In the genomic region with DNA sequence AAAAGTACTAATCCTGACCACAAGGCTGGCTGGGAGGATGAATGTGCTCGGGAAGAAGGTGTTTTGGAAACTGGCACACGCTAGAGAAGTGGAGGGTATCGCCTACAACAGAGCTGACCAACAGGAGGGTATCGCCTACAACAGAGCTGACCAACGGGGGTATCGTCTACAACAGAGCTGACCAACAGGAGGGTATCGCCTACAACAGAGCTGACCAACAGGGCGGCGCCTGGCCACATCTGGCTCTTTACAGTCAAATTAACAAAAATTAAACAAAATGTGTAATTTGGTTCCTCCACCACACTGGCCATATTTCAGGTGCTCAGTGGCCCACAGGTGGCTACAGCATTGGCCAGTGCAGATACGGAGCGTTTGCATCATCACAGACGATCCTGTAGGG, we compare ENCODE assay signal across 1 cellular context.
TF ChIP-seq lines count a peak whose summit lies in the region.

No MANE protein-coding gene starts in this region.

TF ChIP-seq in H1, 55 proteins besides CTCF, POLR2A, EP300 and RAD21:
- TF ChIP-seq, protein P1, sequence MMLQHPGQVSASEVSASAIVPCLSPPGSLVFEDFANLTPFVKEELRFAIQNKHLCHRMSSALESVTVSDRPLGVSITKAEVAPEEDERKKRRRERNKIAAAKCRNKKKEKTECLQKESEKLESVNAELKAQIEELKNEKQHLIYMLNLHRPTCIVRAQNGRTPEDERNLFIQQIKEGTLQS (IDR thresholded peaks at IDR 0.05; ENCODE audit: insufficient read depth, low read depth, low read length): no peak
- TF ChIP-seq KDM5A (IDR thresholded peaks at IDR 0.05; ENCODE audit: low read length) (no peak), PHF8 (conservative IDR thresholded peaks at IDR 0.05; ENCODE audit: low read depth, low read length) (no peak), POU5F1 (IDR thresholded peaks at IDR 0.05; ENCODE audit: low read depth, low read length) (no peak), FOSL1 (IDR thresholded peaks at IDR 0.05; ENCODE audit: insufficient read depth, low read depth, low read length) (no peak), SUZ12 (IDR thresholded peaks at IDR 0.05; ENCODE audit: low read length) (no peak), CHD2 (IDR thresholded peaks at IDR 0.05; ENCODE audit: low read length) (no peak), CBX5 (IDR thresholded peaks at IDR 0.05; ENCODE audit: low read depth, low read length) (no peak), GTF2F1 (IDR thresholded peaks at IDR 0.05; ENCODE audit: borderline replicate concordance, low read depth, low read length) (no peak), KDM4A (IDR thresholded peaks at IDR 0.05; ENCODE audit: low read depth, low read length, severe bottlenecking) (no peak), MAFK (IDR thresholded peaks at IDR 0.05; ENCODE audit: low read depth, low read length) (no peak), TEAD4 (IDR thresholded peaks at IDR 0.05; ENCODE audit: low read depth, low read length) (no peak), ZNF274 (IDR thresholded peaks at IDR 0.05; ENCODE audit: borderline replicate concordance, extremely low read depth, low read length) (no peak), JUN (IDR thresholded peaks at IDR 0.05; ENCODE audit: low read depth, low read length) (no peak)
